19 cellular contexts compared by ENCODE assay signal in genomic region chr3:100274361-100274760, GRCh38. TPM values are rescaled to one million over a fixed set of nuclear protein-coding genes. Genes with fewer than 3 reads are reported as not detected.
DNase-seq lines count a peak whose midpoint lies in the region; ATAC-seq, FAIRE-seq and TF ChIP-seq lines count a peak whose summit lies in the region.
"Had no signal": no experiment of that assay in that cellular context is flagged by ENCODE, and none has a peak within 500 bp of the region (broad histone marks: within the 10 kb centered on the region; RNA-seq: fewer than 3 reads in every experiment).

No MANE protein-coding gene starts in this region.

- no peak for DNase-seq in WERI-Rb-1
- no peak for DNase-seq in HTR-8/SVneo (ENCODE audit: insufficient read length, low spot score)
- no peak for DNase-seq in DMS 273 (lab: John Stamatoyannopoulos, UW; ENCODE audit: unreplicated experiment)
- no peak for DNase-seq in dorsolateral prefrontal cortex
- DNase-seq: 8988T; AML-193; Caco-2; CD8-positive, alpha-beta memory T cell; DMS53; HFFc6; IMR-90; KG1 had no signal

- peaks cover 5% of the 10 kb centered on the region; the same call in 1 of the 2 replicates for H3K36me3 ChIP-seq in WERI-Rb-1
- H3K36me3 ChIP-seq: BLaER1, HAP-1 had no signal

- peak; percentile 41 for FAIRE-seq in G401.6 (lab: Jason Lieb, UNC)
- no peak for FAIRE-seq in HTR-8/SVneo (lab: Jason Lieb, UNC)
- FAIRE-seq: H1 had no signal

- no peaks in the 10 kb centered on the region for H3K27me3 ChIP-seq in WERI-Rb-1 (ENCODE audit: insufficient read depth, low read depth, severe bottlenecking)
- no peaks in the 10 kb centered on the region for H3K27me3 ChIP-seq in dorsolateral prefrontal cortex
- H3K27me3 ChIP-seq: BLaER1 had no signal

- TF ChIP-seq CTCF in WERI-Rb-1 (IDR thresholded peaks at IDR 0.05; ENCODE audit: low read depth, low read length) (no peak), dorsolateral prefrontal cortex (IDR thresholded peaks at IDR 0.05 in 54 of 56, conservative IDR thresholded peaks at IDR 0.05 in 2 of 56; ENCODE audit: low read depth in 1 of 56, partially characterized antibody in 56 of 56) (no peak)

- H3K27ac ChIP-seq in WERI-Rb-1 = peak overlapping the region; percentile 81
- no peak overlapping the region for H3K27ac ChIP-seq in dorsolateral prefrontal cortex
- H3K27ac ChIP-seq: BLaER1 had no signal

- no peaks in the 10 kb centered on the region for H3K9me3 ChIP-seq in WERI-Rb-1 (ENCODE audit: severe bottlenecking)
- H3K9me3 ChIP-seq: BLaER1, Caco-2, HAP-1 had no signal

- intact Hi-C loops in dorsolateral prefrontal cortex (cut with DNase I) = no loop called here

- H3K4me3 ChIP-seq in WERI-Rb-1 (ENCODE audit: low read depth, low read length) (no peak overlapping the region), dorsolateral prefrontal cortex (no peak overlapping the region)
- H3K4me3 ChIP-seq: BLaER1, HAP-1 had no signal

- ATAC-seq in GM18511 (IDR thresholded peaks at IDR 0.05; ENCODE audit: unreplicated experiment) = peak; percentile 54
- ATAC-seq in HG02852 (IDR thresholded peaks at IDR 0.05; ENCODE audit: unreplicated experiment) = peak; percentile 70
- ATAC-seq in GM19035 (IDR thresholded peaks at IDR 0.05; ENCODE audit: unreplicated experiment) = no peak

RNA-seq across cellular contexts. Expression of gene TBC1D23, which starts 13.6 kb away (rescaled TPM):
- 10 to 100 TPM; 30.8 to 54.2 (median 41.1) TPM for total RNA-seq in dorsolateral prefrontal cortex
